Comparison of ENCODE assay signal across 1 cellular context in genomic region chr11:119687220-119688046, GRCh38.
TF ChIP-seq lines count a peak whose summit lies in the region.

No MANE protein-coding gene starts in this region.

TF ChIP-seq in GM23338, 12 proteins besides CTCF, POLR2A, EP300 and RAD21 (continued from another document):
- no peak for TF ChIP-seq ZNF462 (CRISPR knock-in tag; IDR thresholded peaks at IDR 0.05)
- no peak for TF ChIP-seq CREB1 (CRISPR knock-in tag; IDR thresholded peaks at IDR 0.05; ENCODE audit: low read depth)
- TF ChIP-seq EZH2phosphoT487 (IDR thresholded peaks at IDR 0.05; ENCODE audit: unreplicated experiment), result no peak
- TF ChIP-seq ZNF114 (CRISPR knock-in tag; IDR thresholded peaks at IDR 0.05), result no peak
- TF ChIP-seq NANOG (IDR thresholded peaks at IDR 0.05; ENCODE audit: borderline replicate concordance), result no peak
- TF ChIP-seq JUNB (IDR thresholded peaks at IDR 0.05; ENCODE audit: unreplicated experiment), result no peak
- TF ChIP-seq REST (IDR thresholded peaks at IDR 0.05; ENCODE audit: unreplicated experiment), result no peak
TF ChIP-seq in GM23338: peak in this region for 0.
